Comparison of ENCODE assay signal across 8 cellular contexts in the genomic region with DNA sequence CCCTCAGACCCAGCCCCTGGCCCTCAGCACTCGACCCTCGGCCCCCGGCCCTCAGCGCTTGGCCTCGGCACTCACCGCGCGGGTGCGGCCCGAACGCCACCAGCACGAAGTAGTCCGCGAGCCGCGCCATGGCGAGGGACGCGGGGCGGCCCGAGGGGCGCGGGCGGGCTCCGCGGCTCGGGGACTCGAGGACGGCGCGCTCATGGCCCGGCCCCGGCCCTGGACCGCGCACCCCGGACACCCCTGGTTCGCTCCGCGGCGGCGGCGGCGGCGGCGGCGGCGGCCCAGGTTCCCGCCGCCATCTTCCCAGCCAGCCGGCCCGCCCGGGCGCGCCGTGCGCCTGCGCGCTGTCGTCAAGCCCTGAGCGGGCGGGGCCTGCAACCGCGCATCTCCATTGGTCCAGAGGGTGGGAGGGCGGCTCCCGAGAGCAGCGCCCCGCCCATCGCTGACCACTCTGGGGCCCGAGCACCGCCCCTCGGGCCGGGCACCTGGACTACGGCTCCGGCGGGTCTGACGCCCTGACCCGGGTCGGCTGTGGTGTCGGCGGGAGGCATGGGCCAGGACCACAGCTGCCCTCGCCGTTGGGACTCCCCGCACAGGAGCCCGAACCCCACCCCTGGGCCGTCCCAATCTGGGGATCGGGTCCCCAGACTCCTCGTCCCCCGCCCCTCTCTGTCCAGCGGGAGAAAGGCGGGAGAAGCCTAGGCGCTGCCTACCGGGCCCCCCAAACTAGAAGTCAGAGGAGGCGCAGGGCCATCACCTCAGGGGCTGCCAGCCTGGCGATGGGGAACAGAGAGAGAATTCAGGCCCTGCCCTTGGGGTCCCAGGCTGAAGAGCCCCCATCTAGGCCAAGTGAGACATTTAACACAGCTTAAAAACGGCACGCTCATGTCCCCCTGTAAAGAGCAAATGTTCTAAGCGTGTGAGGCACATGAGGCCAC. TPM values are rescaled to one million over a fixed set of nuclear protein-coding genes. Genes with fewer than 3 reads are reported as not detected.
A peak's percentile ranks its signal among the peaks of the same experiment; 100 is the strongest.
DNase-seq lines count a peak whose midpoint lies in the region; ATAC-seq, FAIRE-seq and TF ChIP-seq lines count a peak whose summit lies in the region.

A gene with protein sequence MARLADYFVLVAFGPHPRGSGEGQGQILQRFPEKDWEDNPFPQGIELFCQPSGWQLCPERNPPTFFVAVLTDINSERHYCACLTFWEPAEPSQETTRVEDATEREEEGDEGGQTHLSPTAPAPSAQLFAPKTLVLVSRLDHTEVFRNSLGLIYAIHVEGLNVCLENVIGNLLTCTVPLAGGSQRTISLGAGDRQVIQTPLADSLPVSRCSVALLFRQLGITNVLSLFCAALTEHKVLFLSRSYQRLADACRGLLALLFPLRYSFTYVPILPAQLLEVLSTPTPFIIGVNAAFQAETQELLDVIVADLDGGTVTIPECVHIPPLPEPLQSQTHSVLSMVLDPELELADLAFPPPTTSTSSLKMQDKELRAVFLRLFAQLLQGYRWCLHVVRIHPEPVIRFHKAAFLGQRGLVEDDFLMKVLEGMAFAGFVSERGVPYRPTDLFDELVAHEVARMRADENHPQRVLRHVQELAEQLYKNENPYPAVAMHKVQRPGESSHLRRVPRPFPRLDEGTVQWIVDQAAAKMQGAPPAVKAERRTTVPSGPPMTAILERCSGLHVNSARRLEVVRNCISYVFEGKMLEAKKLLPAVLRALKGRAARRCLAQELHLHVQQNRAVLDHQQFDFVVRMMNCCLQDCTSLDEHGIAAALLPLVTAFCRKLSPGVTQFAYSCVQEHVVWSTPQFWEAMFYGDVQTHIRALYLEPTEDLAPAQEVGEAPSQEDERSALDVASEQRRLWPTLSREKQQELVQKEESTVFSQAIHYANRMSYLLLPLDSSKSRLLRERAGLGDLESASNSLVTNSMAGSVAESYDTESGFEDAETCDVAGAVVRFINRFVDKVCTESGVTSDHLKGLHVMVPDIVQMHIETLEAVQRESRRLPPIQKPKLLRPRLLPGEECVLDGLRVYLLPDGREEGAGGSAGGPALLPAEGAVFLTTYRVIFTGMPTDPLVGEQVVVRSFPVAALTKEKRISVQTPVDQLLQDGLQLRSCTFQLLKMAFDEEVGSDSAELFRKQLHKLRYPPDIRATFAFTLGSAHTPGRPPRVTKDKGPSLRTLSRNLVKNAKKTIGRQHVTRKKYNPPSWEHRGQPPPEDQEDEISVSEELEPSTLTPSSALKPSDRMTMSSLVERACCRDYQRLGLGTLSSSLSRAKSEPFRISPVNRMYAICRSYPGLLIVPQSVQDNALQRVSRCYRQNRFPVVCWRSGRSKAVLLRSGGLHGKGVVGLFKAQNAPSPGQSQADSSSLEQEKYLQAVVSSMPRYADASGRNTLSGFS (N-terminal part only) (minus strand): TSS at position 325 of the 941 bp plus-strand sequence. CDS start 195 bp downstream, at position 130.

- no peaks in the 10 kb centered on the region for H3K9me3 Mint-ChIP-seq in activated T-helper 1 cell treated with anti-CD3 and anti-CD28 coated beads, Interleukin-12 subunit alpha, Interleukin-12 subunit beta, Interleukin-2, Interleukin-4 antibody, amounts not matched to agents 30 ng/mL and 10 ng/mL and 1 ng/mL, durations not matched to agents 14 hours and 24 hours and 36 hours

- H3K4me1 ChIP-seq in esophagus squamous epithelium, result peaks cover 47 to 59% (median 48%) of the 10 kb centered on the region in 3 donors
- peaks cover 16 to 47% of the 10 kb centered on the region in 2 donors for H3K4me1 ChIP-seq in muscle layer of duodenum (ENCODE audit: control insufficient read depth in 1 of 2, insufficient read depth in 2 of 2, low read length in 2 of 2)

- no peaks in the 10 kb centered on the region for H3K36me3 Mint-ChIP-seq in activated T-helper 1 cell treated with anti-CD3 and anti-CD28 coated beads, Interleukin-12 subunit alpha, Interleukin-12 subunit beta, Interleukin-2, Interleukin-4 antibody, amounts not matched to agents 30 ng/mL and 10 ng/mL and 1 ng/mL, durations not matched to agents 14 hours and 24 hours and 36 hours (ENCODE audit: low read depth)

- peak within 1 kb of the TSS; percentile 74 for H3K27ac Mint-ChIP-seq in activated T-helper 1 cell treated with anti-CD3 and anti-CD28 coated beads, Interleukin-12 subunit alpha, Interleukin-12 subunit beta, Interleukin-2, Interleukin-4 antibody, amounts not matched to agents 30 ng/mL and 10 ng/mL and 1 ng/mL, durations not matched to agents 14 hours and 24 hours and 36 hours

- H3K36me3 ChIP-seq in esophagus squamous epithelium (no peaks in the 10 kb centered on the region), muscle layer of duodenum (ENCODE audit: control insufficient read depth in 1 of 2, insufficient read depth in 2 of 2, low read length in 2 of 2) (no peaks in the 10 kb centered on the region)

- peaks cover 13% of the 10 kb centered on the region for H3K27me3 Mint-ChIP-seq in activated T-helper 1 cell treated with anti-CD3 and anti-CD28 coated beads, Interleukin-12 subunit alpha, Interleukin-12 subunit beta, Interleukin-2, Interleukin-4 antibody, amounts not matched to agents 30 ng/mL and 10 ng/mL and 1 ng/mL, durations not matched to agents 14 hours and 24 hours and 36 hours (ENCODE audit: insufficient read depth)

- no peak for FAIRE-seq in RCC 7860 (lab: Jason Lieb, UNC)

- TF ChIP-seq POLR2A in esophagus squamous epithelium (IDR thresholded peaks at IDR 0.05), result peak in 3 of 4 donors; percentile 70 to 80 (median 73)

- no peak for TF ChIP-seq CTCF in esophagus squamous epithelium (IDR thresholded peaks at IDR 0.05)

- WGBS in esophagus squamous epithelium, 2 donors, result 27 to 30% methylated on average over 3 of the region's 97 CpGs

- H3K4me3 Mint-ChIP-seq in activated T-helper 1 cell treated with anti-CD3 and anti-CD28 coated beads, Interleukin-12 subunit alpha, Interleukin-12 subunit beta, Interleukin-2, Interleukin-4 antibody, amounts not matched to agents 30 ng/mL and 10 ng/mL and 1 ng/mL, durations not matched to agents 14 hours and 24 hours and 36 hours, result peak within 1 kb of the TSS; percentile 87

- H3K4me3 ChIP-seq in esophagus squamous epithelium (peak within 1 kb of the TSS; percentile 65 to 84 (median 76)), muscle layer of duodenum (ENCODE audit: low read depth in 1 of 2, low read length in 2 of 2) (peak within 1 kb of the TSS; percentile 63 to 75)

- ATAC-seq in GM21423 (IDR thresholded peaks at IDR 0.05; ENCODE audit: unreplicated experiment), result peak; percentile 68

- intact Hi-C loops in activated T-helper 1 cell treated with anti-CD3 and anti-CD28 coated beads, Interleukin-12 subunit alpha, Interleukin-12 subunit beta, Interleukin-2, Interleukin-4 antibody, amounts not matched to agents 30 ng/mL and 10 ng/mL and 1 ng/mL, durations not matched to agents 14 hours and 24 hours and 36 hours (cut with micrococcal nuclease), result loop anchor here (1.0 to 10.0 kb wide), 6 partner anchors 32 to 230 kb away; a partner anchor contains a TSS
- intact Hi-C loops in esophagus squamous epithelium (cut with DNase I), result no loop called here

- H3K27ac ChIP-seq in esophagus squamous epithelium (peak within 1 kb of the TSS; percentile 94 to 95 (median 94)), muscle layer of duodenum (ENCODE audit: low read length) (no peak within 1 kb of the TSS)

- H3K27me3 ChIP-seq in esophagus squamous epithelium, result peaks cover 0 to 15% (median 0%) of the 10 kb centered on the region in 4 donors
- H3K27me3 ChIP-seq in muscle layer of duodenum (ENCODE audit: low read depth, low read length), result no peaks in the 10 kb centered on the region

- H3K9me3 ChIP-seq in esophagus squamous epithelium (no peaks in the 10 kb centered on the region), muscle layer of duodenum (ENCODE audit: control insufficient read depth in 1 of 2, low read length in 2 of 2) (no peaks in the 10 kb centered on the region)

- DNase-seq in Caki2 (ENCODE audit: low read depth) (peak; percentile 86), HuH-7.5 (ENCODE audit: low spot score) (peak; percentile 100), RCC 7860 (ENCODE audit: low spot score) (peak; percentile 76), esophagus squamous epithelium (lab: John Stamatoyannopoulos, UW) (peak; percentile 43)
- DNase-seq in activated T-helper 1 cell treated with anti-CD3 and anti-CD28 coated beads, Interleukin-12 subunit alpha, Interleukin-12 subunit beta, Interleukin-2, Interleukin-4 antibody, amounts not matched to agents 30 ng/mL and 10 ng/mL and 1 ng/mL, durations not matched to agents 14 hours and 24 hours and 36 hours (ENCODE audit: low spot score), result peak; percentile 87
- DNase-seq in stimulated activated CD8-positive, alpha-beta memory T cell treated with anti-CD3 and anti-CD28 coated beads, Interleukin-7, amount 100 ng/mL, for 1 hour (ENCODE audit: low read depth in 2 of 2), result peak; percentile 72 to 75

- peaks cover 38% of the 10 kb centered on the region for H3K4me1 Mint-ChIP-seq in activated T-helper 1 cell treated with anti-CD3 and anti-CD28 coated beads, Interleukin-12 subunit alpha, Interleukin-12 subunit beta, Interleukin-2, Interleukin-4 antibody, amounts not matched to agents 30 ng/mL and 10 ng/mL and 1 ng/mL, durations not matched to agents 14 hours and 24 hours and 36 hours (ENCODE audit: low read depth)

- in situ Hi-C loops in Caki2 (cut with HindIII; ENCODE audit: low pct_unique_long_range_greater_than_20kb, low sequenced_read_pairs), result no loop called here

RNA-seq across cellular contexts. Expression of the gene that starts here (rescaled TPM):
- total RNA-seq in Caki2 (2014; rRNA removed; shearing (Covaris generic); ENCODE audit: low replicate concordance), result 74.3 and 84.8 TPM in 2 replicates
- total RNA-seq in activated T-helper 1 cell treated with anti-CD3 and anti-CD28 coated beads, Interleukin-12 subunit alpha, Interleukin-12 subunit beta, Interleukin-2, Interleukin-4 antibody, amounts not matched to agents 30 ng/mL and 10 ng/mL and 1 ng/mL, durations not matched to agents 14 hours and 24 hours and 36 hours, result 113 and 116 TPM in 2 replicates
- total RNA-seq in esophagus squamous epithelium, result 10 to 100 TPM; 38.3 to 92.0 (median 63.4) TPM

Comparison
In these comparisons a context has a peak if more than half of its experiments do, and no peak if none do; other contexts are left out.
1. DNase-seq: peak in every context shown above with its lines; median percentile 100 in HuH-7.5; 87 in activated T-helper 1 cell treated with anti-CD3 and anti-CD28 coated beads, Interleukin-12 subunit alpha, Interleukin-12 subunit beta, Interleukin-2, Interleukin-4 antibody, amounts not matched to agents 30 ng/mL and 10 ng/mL and 1 ng/mL, durations not matched to agents 14 hours and 24 hours and 36 hours; 86 in Caki2; 76 in RCC 7860; 74 in stimulated activated CD8-positive, alpha-beta memory T cell treated with anti-CD3 and anti-CD28 coated beads, Interleukin-7, amount 100 ng/mL, for 1 hour; 43 in esophagus squamous epithelium.